Comparison of ENCODE assay signal across 21 cellular contexts in the genomic region with DNA sequence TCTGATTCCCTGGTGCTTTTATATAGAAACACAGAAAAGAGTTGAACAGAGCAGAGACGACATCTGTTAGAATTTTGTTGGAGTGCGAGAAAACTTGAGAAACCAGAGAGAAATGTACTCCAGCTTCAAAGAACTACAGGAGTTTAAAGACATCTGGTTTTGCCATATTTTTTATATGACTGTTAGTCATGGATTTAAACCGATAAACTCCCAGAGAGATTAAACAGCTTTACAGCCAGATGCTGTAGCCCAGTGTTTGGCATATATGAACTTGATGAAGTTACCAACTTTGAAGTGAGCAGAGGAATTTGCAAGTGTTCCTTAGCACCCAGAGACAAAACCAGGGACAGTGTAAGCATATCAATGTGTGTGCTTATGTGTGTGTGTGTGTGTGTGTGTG.
"Had no signal": no experiment of that assay in that cellular context is flagged by ENCODE, and none has a peak within 500 bp of the region (broad histone marks: within the 10 kb centered on the region; RNA-seq: fewer than 3 reads in every experiment).

No MANE protein-coding gene starts in this region.

- DNase-seq: activated CD4-positive, alpha-beta T cell treated with anti-CD3 and anti-CD28 coated beads for 4 hours; activated CD8-positive, alpha-beta memory T cell treated with anti-CD3 and anti-CD28 coated beads, Interleukin-2, amount 50 U/mL, for 4 hours; activated CD8-positive, alpha-beta T cell treated with anti-CD3 and anti-CD28 coated beads for 36 hours; activated gamma-delta T cell treated with Interleukin-2 at 50 U/mL for 16 hours; activated naive CD4-positive, alpha-beta T cell treated with anti-CD3 and anti-CD28 coated beads, Interleukin-2, amount 10 ng/mL, durations not matched to agents 7 days and 5 days; activated naive CD8-positive, alpha-beta T cell treated with anti-CD3 and anti-CD28 coated beads for 36 hours; activated T-cell treated with anti-CD3 and anti-CD28 coated beads, Interleukin-2, amount 50 U/mL, for 72 hours; NCI-H1105; NCI-H1436; NCI-H1694 treated with DMSO at 0.1 percent for 48 hours; NCI-H2029 treated with DMSO at 0.1 percent for 48 hours; NCI-H345; NCI-H510A; NCI-H526 treated with DMSO at 0.1 percent for 48 hours; Peyer's patch; Right ventricle myocardium superior; SJCRH30; SK-N-SH had no signal

- H3K4me2 ChIP-seq: KMS-11, SK-N-SH had no signal

- H3K9ac ChIP-seq: KMS-11, SK-N-SH had no signal

- H3K27ac ChIP-seq: KMS-11, Peyer's patch, RWPE1, SJCRH30 had no signal

- H3K27ac Mint-ChIP-seq: activated CD8-positive, alpha-beta T cell treated with anti-CD3 and anti-CD28 coated beads for 36 hours; activated naive CD4-positive, alpha-beta T cell treated with anti-CD3 and anti-CD28 coated beads, Interleukin-2, amount 10 ng/mL, durations not matched to agents 7 days and 5 days; activated naive CD8-positive, alpha-beta T cell treated with anti-CD3 and anti-CD28 coated beads for 36 hours; activated T-cell treated with anti-CD3 and anti-CD28 coated beads, Interleukin-2, amount 50 U/mL, for 72 hours; activated T-helper 2 cell treated with anti-CD3 and anti-CD28 coated beads, Interferon-gamma antibody, Interleukin-2, Interleukin-4, amounts not matched to agents 10 μg/mL and 5 μg/mL and 100 μg/mL, durations not matched to agents 14 hours and 24 hours and 36 hours had no signal

- H3K27me3 ChIP-seq: Peyer's patch, SJCRH30 had no signal

- H3K27me3 Mint-ChIP-seq: activated CD8-positive, alpha-beta T cell treated with anti-CD3 and anti-CD28 coated beads for 36 hours; activated naive CD4-positive, alpha-beta T cell treated with anti-CD3 and anti-CD28 coated beads, Interleukin-2, amount 10 ng/mL, durations not matched to agents 7 days and 5 days; activated naive CD8-positive, alpha-beta T cell treated with anti-CD3 and anti-CD28 coated beads for 36 hours had no signal

- H3K4me1 Mint-ChIP-seq: activated naive CD4-positive, alpha-beta T cell treated with anti-CD3 and anti-CD28 coated beads, Interleukin-2, amount 10 ng/mL, durations not matched to agents 7 days and 5 days; activated naive CD8-positive, alpha-beta T cell treated with anti-CD3 and anti-CD28 coated beads for 36 hours had no signal

- H3K36me3 ChIP-seq: Peyer's patch, SJCRH30 had no signal

- H3K9me3 ChIP-seq: Peyer's patch, SJCRH30, SK-N-SH had no signal

- H3K4me3 Mint-ChIP-seq: activated CD8-positive, alpha-beta T cell treated with anti-CD3 and anti-CD28 coated beads for 36 hours; activated naive CD4-positive, alpha-beta T cell treated with anti-CD3 and anti-CD28 coated beads, Interleukin-2, amount 10 ng/mL, durations not matched to agents 7 days and 5 days; activated naive CD8-positive, alpha-beta T cell treated with anti-CD3 and anti-CD28 coated beads for 36 hours; activated T-cell treated with anti-CD3 and anti-CD28 coated beads, Interleukin-2, amount 50 U/mL, for 72 hours had no signal

- H3K4me1 ChIP-seq: Peyer's patch, SJCRH30 had no signal

- H3K36me3 Mint-ChIP-seq: activated naive CD4-positive, alpha-beta T cell treated with anti-CD3 and anti-CD28 coated beads, Interleukin-2, amount 10 ng/mL, durations not matched to agents 7 days and 5 days; activated naive CD8-positive, alpha-beta T cell treated with anti-CD3 and anti-CD28 coated beads for 36 hours had no signal

- H3K4me3 ChIP-seq: Peyer's patch, SJCRH30 had no signal
